8 cellular contexts compared by ENCODE assay signal in the genomic region with DNA sequence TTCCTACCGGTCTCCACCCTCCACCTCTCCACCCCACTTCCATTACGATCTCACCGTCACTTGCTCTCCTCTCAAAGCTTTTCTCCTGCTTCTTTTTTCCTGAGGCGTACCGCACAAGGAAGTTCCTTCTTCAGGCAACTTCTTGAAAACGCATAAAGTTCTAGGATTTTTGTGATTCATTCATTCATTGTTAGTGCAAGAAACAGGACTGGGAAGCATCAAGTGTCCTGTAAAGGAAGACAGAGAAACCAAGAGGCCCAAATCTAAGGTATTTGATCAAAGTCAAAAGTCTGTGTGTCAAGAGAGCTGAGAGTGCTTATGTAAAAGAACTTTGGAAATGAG. TPM values are rescaled to one million over a fixed set of nuclear protein-coding genes. Genes with fewer than 3 reads are reported as not detected.
A peak's percentile ranks its signal among the peaks of the same experiment; 100 is the strongest.
DNase-seq lines count a peak whose midpoint lies in the region; ATAC-seq, FAIRE-seq and TF ChIP-seq lines count a peak whose summit lies in the region.

No MANE protein-coding gene starts in this region.

- no peak for FAIRE-seq in H1 (lab: Jason Lieb, UNC)
- no peak for FAIRE-seq in D721Med (lab: Jason Lieb, UNC)

- no peaks in the 10 kb centered on the region for H3K9me2 ChIP-seq in GM23248 (ENCODE audit: insufficient read depth)

- H3K4me2 ChIP-seq in GM23248 (ENCODE audit: unreplicated experiment) = peak overlapping the region; percentile 8
- H3K4me2 ChIP-seq in H1 (ENCODE audit: insufficient read depth in 1 of 2, low read depth in 2 of 2, low read length in 2 of 2) = peak overlapping the region; percentile 86 to 93
- H3K4me2 ChIP-seq in neuronal stem cell (ENCODE audit: insufficient read depth, low read length, poor library complexity, severe bottlenecking) = peak overlapping the region; percentile 85

- H2BK120ac ChIP-seq in H1 (replicated peaks; ENCODE audit: low read depth, low read length) = no peak overlapping the region
- H2BK120ac ChIP-seq in neuronal stem cell (ENCODE audit: low read depth, low read length) = no peak overlapping the region

- CTCF ChIA-PET in RWPE1 (lab: Yijun Ruan, JAX) (interaction anchor here (0.6 to 1.5 kb wide), 3 partner anchors 11 to 32 kb away, joined by 3 to 7 read pairs (median 3); no protein-coding TSS in a partner anchor), H1 (lab: Charles Lee; ENCODE audit: partially characterized antibody) (interaction anchor here (0.7 to 4.9 kb wide), 18 partner anchors 11 to 454 kb away, joined by 3 to 34 read pairs (median 6); no protein-coding TSS in a partner anchor)

- H3K9me3 ChIP-seq in GM23248 (ENCODE audit: low read depth) = no peaks in the 10 kb centered on the region
- H3K9me3 ChIP-seq in H1 (ENCODE audit: insufficient read depth in 2 of 2, low read depth in 1 of 2, low read length in 1 of 2) = no peaks in the 10 kb centered on the region
- H3K9me3 ChIP-seq in neuronal stem cell (replicated peaks in 1 of 2; ENCODE audit: control insufficient read depth in 2 of 2, insufficient read depth in 1 of 2, low read depth in 1 of 2, low read length in 2 of 2) = no peaks in the 10 kb centered on the region
- H3K9me3 ChIP-seq in right atrium auricular region = no peaks in the 10 kb centered on the region

- no peak overlapping the region for H3K4ac ChIP-seq in H1 (replicated peaks; ENCODE audit: insufficient read length, low read depth, low read length)
- no peak overlapping the region for H3K4ac ChIP-seq in neuronal stem cell (ENCODE audit: low read length)

- in situ Hi-C loops in GM23248 (cut with MboI) = no loop called here

- peak overlapping the region; percentile 82 for H2BK20ac ChIP-seq in H1 (ENCODE audit: low read length)

- peaks cover 20% of the 10 kb centered on the region for H3F3A ChIP-seq in GM23248 (ENCODE audit: insufficient read depth)

- ATAC-seq in GM21528 (IDR thresholded peaks at IDR 0.05; ENCODE audit: low FRiP score, unreplicated experiment) (no peak), GM18505 (IDR thresholded peaks at IDR 0.05; ENCODE audit: unreplicated experiment) (no peak)

- H3K27ac ChIP-seq in GM23248 = peak overlapping the region; percentile 62
- peak overlapping the region; percentile 99 for H3K27ac ChIP-seq in RWPE1
- H3K27ac ChIP-seq in H1 (ENCODE audit: low read depth, low read length) = no peak overlapping the region
- H3K27ac ChIP-seq in neuronal stem cell (replicated peaks; ENCODE audit: low read length) = no peak overlapping the region
- H3K27ac ChIP-seq in right atrium auricular region = no peak overlapping the region

- H2BK12ac ChIP-seq in H1 (ENCODE audit: low read depth, low read length) = peak overlapping the region; percentile 91
- no peak overlapping the region for H2BK12ac ChIP-seq in neuronal stem cell (ENCODE audit: low read length)

- POLR2A ChIA-PET in RWPE1 (lab: Yijun Ruan, JAX; ENCODE audit: low non-redundant PET) (interaction anchor here (0.7 to 2.9 kb wide), 2 partner anchors 9 to 19 kb away, joined by 3 to 11 read pairs; no protein-coding TSS in a partner anchor), H1 (lab: Charles Lee; ENCODE audit: partially characterized antibody) (interaction anchor here (0.7 to 12.4 kb wide), 9 partner anchors 9 to 244 kb away, joined by 4 to 155 read pairs (median 20); no protein-coding TSS in a partner anchor)

- TF ChIP-seq POLR2A in H1 (IDR thresholded peaks at IDR 0.05; ENCODE audit: control extremely low read depth in 1 of 2, low read depth in 2 of 2, low read length in 2 of 2) = no peak
- no peak for TF ChIP-seq POLR2A in GM18505 (IDR thresholded peaks at IDR 0.05; ENCODE audit: borderline replicate concordance, extremely low read depth, insufficient read depth, insufficient read length)

- no peaks in the 10 kb centered on the region for H3K36me3 ChIP-seq in GM23248 (ENCODE audit: low read depth)
- H3K36me3 ChIP-seq in H1 (ENCODE audit: control insufficient read depth in 2 of 4, insufficient read depth in 4 of 4, low read length in 3 of 4) = peaks cover 0 to 24% (median 5%) of the 10 kb centered on the region in 4 experiments; a peak in 4 of 8 replicates
- peaks cover 8 to 9% of the 10 kb centered on the region in 2 donors for H3K36me3 ChIP-seq in neuronal stem cell (replicated peaks in 1 of 2; ENCODE audit: control insufficient read depth in 2 of 2, insufficient read depth in 2 of 2, low read length in 2 of 2)
- H3K36me3 ChIP-seq in right atrium auricular region = no peaks in the 10 kb centered on the region

- H3K14ac ChIP-seq in H1 (ENCODE audit: insufficient read length) (no peak overlapping the region), neuronal stem cell (ENCODE audit: low read length) (no peak overlapping the region)

- H3K4me1 ChIP-seq in GM23248 (ENCODE audit: insufficient read depth) (peaks cover 32% of the 10 kb centered on the region), H1 (replicated peaks in 1 of 4; ENCODE audit: control insufficient read depth in 3 of 4, insufficient read depth in 4 of 4, low read length in 3 of 4) (peaks cover 14 to 28% (median 25%) of the 10 kb centered on the region in 4 experiments), neuronal stem cell (ENCODE audit: control insufficient read depth in 2 of 2, insufficient read depth in 1 of 2, low read depth in 1 of 2, low read length in 2 of 2) (peaks cover 14 to 22% of the 10 kb centered on the region in 2 donors), right atrium auricular region (peaks cover 0 to 26% of the 10 kb centered on the region in 2 donors)

- no peaks in the 10 kb centered on the region for H3K27me3 ChIP-seq in GM23248 (replicated peaks; ENCODE audit: insufficient read depth)
- H3K27me3 ChIP-seq in H1 (replicated peaks in 1 of 4; ENCODE audit: control insufficient read depth in 3 of 4, extremely low read depth in 1 of 4, insufficient read depth in 3 of 4, low read length in 3 of 4) = peaks cover 0 to 6% (median 4%) of the 10 kb centered on the region in 4 experiments; a peak in 4 of 7 replicates
- peaks cover 0 to 19% (median 6%) of the 10 kb centered on the region in 3 experiments for H3K27me3 ChIP-seq in neuronal stem cell (ENCODE audit: control insufficient read depth in 3 of 3, insufficient read depth in 3 of 3, low read depth in 1 of 3, low read length in 3 of 3)
- H3K27me3 ChIP-seq in right atrium auricular region = no peaks in the 10 kb centered on the region

- no peak for DNase-seq in GM23248
- DNase-seq in RWPE1 (ENCODE audit: low spot score) = no peak
- DNase-seq in H1 (ENCODE audit: low read depth in 1 of 2, low spot score in 2 of 2) = no peak
- DNase-seq in neuronal stem cell (ENCODE audit: low spot score) = no peak
- DNase-seq in right atrium auricular region (ENCODE audit: low spot score) = no peak
- no peak for DNase-seq in D721Med (ENCODE audit: insufficient read length, low spot score)

- no peak overlapping the region for H4K8ac ChIP-seq in H1 (ENCODE audit: extremely low read depth, insufficient read depth, low read length)
- no peak overlapping the region for H4K8ac ChIP-seq in neuronal stem cell (ENCODE audit: low read depth, low read length)

- H3K23me2 ChIP-seq in H1 (ENCODE audit: low read depth, low read length) = peaks cover 18% of the 10 kb centered on the region

- H3K79me1 ChIP-seq in H1 (ENCODE audit: low read depth, low read length) = peaks cover 4% of the 10 kb centered on the region
- H3K79me1 ChIP-seq in neuronal stem cell (ENCODE audit: low read depth, low read length) = peaks cover 7% of the 10 kb centered on the region

- H4K20me1 ChIP-seq in GM23248 (ENCODE audit: insufficient read depth) (no peaks in the 10 kb centered on the region), H1 (replicated peaks in 1 of 2; ENCODE audit: control insufficient read depth in 1 of 2, insufficient read depth in 2 of 2, low read length in 2 of 2) (peaks cover 0 to 7% of the 10 kb centered on the region in 2 experiments)

- H3K79me2 ChIP-seq in GM23248 (ENCODE audit: insufficient read depth) = peaks cover 26% of the 10 kb centered on the region
- peaks cover 13 to 35% of the 10 kb centered on the region in 2 experiments for H3K79me2 ChIP-seq in H1 (ENCODE audit: control insufficient read depth in 1 of 2, insufficient read depth in 2 of 2, low read length in 2 of 2)

- H2BK15ac ChIP-seq in H1 (ENCODE audit: low read length) (peak overlapping the region; percentile 83; the same call in 1 of the 2 replicates), neuronal stem cell (ENCODE audit: low read length) (no peak overlapping the region)

- TF ChIP-seq EP300 in H1 (IDR thresholded peaks at IDR 0.05; ENCODE audit: borderline replicate concordance in 1 of 2, low read depth in 2 of 2, low read length in 2 of 2) = no peak

- no peak overlapping the region for H3K56ac ChIP-seq in H1 (replicated peaks; ENCODE audit: insufficient read length, low read depth, low read length)

- H3K18ac ChIP-seq in H1 (ENCODE audit: extremely low read depth, low read length) (peak overlapping the region; percentile 93; the same call in 1 of the 2 replicates), neuronal stem cell (ENCODE audit: low read length) (no peak overlapping the region)

- 84 to 90% methylated on average over 6 of the region's 6 CpGs for WGBS in GM23248 (ENCODE audit: low coverage in 1 of 2, low lambda C conversion rate in 2 of 2, missing lambda C conversion rate in 2 of 2), 2 experiments
- 30% methylated on average over 6 of the region's 6 CpGs; no CpG with 5 or more reads in 1 of the 2 experiments for WGBS in H1 (ENCODE audit: extremely low coverage in 1 of 2, insufficient coverage in 1 of 2, insufficient read length in 1 of 2, insufficient replicate concordance in 2 of 2, low coverage in 1 of 2, low lambda C conversion rate in 2 of 2, missing lambda C conversion rate in 1 of 2), 2 experiments
- no CpG with 5 or more reads among the region's 6 CpGs for WGBS in neuronal stem cell (ENCODE audit: extremely low coverage in 2 of 2, insufficient read length in 2 of 2, insufficient replicate concordance in 1 of 2), 2 donors

- TF ChIP-seq RAD21 in H1 (IDR thresholded peaks at IDR 0.05 in 1 of 2, conservative IDR thresholded peaks at IDR 0.05 in 1 of 2; ENCODE audit: low read depth in 2 of 2, low read length in 2 of 2) = no peak

- H4K5ac ChIP-seq in H1 (ENCODE audit: insufficient read length, low read depth, low read length) = no peak overlapping the region

- H2AK5ac ChIP-seq in H1 (ENCODE audit: low read depth, low read length) (peak overlapping the region; percentile 78; the same call in 1 of the 2 replicates), neuronal stem cell (ENCODE audit: low read depth, low read length) (no peak overlapping the region)

- H2BK5ac ChIP-seq in H1 (ENCODE audit: low read depth, low read length) (peak overlapping the region; percentile 81; the same call in 1 of the 2 replicates), neuronal stem cell (ENCODE audit: low read length) (no peak overlapping the region)

- H3K4me3 ChIP-seq in GM23248 (peak overlapping the region; percentile 99; the same call in 1 of the 2 replicates), H1 (ENCODE audit: extremely low read depth in 1 of 4, insufficient read depth in 2 of 4, low read depth in 3 of 4, low read length in 4 of 4) (peak overlapping the region; percentile 38 to 89 (median 78); a peak in 7 of 8 replicates), neuronal stem cell (ENCODE audit: low read length in 2 of 2) (peak overlapping the region; percentile 43 to 84), right atrium auricular region (no peak overlapping the region)

- H3K9ac ChIP-seq in GM23248 (peak overlapping the region; percentile 30; the same call in 1 of the 2 replicates), H1 (replicated peaks in 1 of 4; ENCODE audit: extremely low read depth in 1 of 4, low read depth in 3 of 4, low read length in 3 of 4) (peak overlapping the region in 1 of 4 experiments; percentile 44; a peak in 1 of 7 replicates), neuronal stem cell (ENCODE audit: low read depth, low read length, poor library complexity) (no peak overlapping the region)

- H2AFZ ChIP-seq in GM23248 = no peak overlapping the region; the same call in 1 of the 2 replicates
- H2AFZ ChIP-seq in H1 (ENCODE audit: low read length) = no peak overlapping the region
- peak overlapping the region; percentile 93 for H2AFZ ChIP-seq in neuronal stem cell (ENCODE audit: low read length)

- no peak overlapping the region for H3K23ac ChIP-seq in H1 (ENCODE audit: insufficient read length)
- H3K23ac ChIP-seq in neuronal stem cell (ENCODE audit: low read depth, low read length, poor library complexity) = no peak overlapping the region

- peak overlapping the region; percentile 50 for H4K91ac ChIP-seq in H1 (replicated peaks; ENCODE audit: insufficient read length, low read length)
- no peak overlapping the region for H4K91ac ChIP-seq in neuronal stem cell (ENCODE audit: low read depth, low read length, poor library complexity)

- TF ChIP-seq CTCF in RWPE1 (conservative IDR thresholded peaks at IDR 0.05; ENCODE audit: low read depth) (no peak), H1 (IDR thresholded peaks at IDR 0.05; ENCODE audit: control extremely low read depth in 1 of 3, insufficient read depth in 1 of 3, low read depth in 1 of 3, low read length in 3 of 3) (no peak), right atrium auricular region (IDR thresholded peaks at IDR 0.05) (no peak), D721Med (IDR thresholded peaks at IDR 0.05; ENCODE audit: insufficient read depth, missing control alignments) (no peak)

RNA-seq across cellular contexts. Expression of gene RCC2, which starts 1.3 kb away (rescaled TPM):
- 34.4 and 38.3 TPM in 2 replicates for total RNA-seq in GM23248 (2014; rRNA removed; shearing (Covaris generic))
- polyA plus RNA-seq in GM23248 (2016; fragmentation: Nextera tagmentation; extraction: Ambion mirVana) (10.9 and 11.3 TPM in 2 replicates), H1 (2011; rRNA removed) (229 and 389 TPM in 2 replicates)
- 454 and 455 TPM in 2 replicates for total RNA-seq in H1 (2021; fragmentation: NEBNext Ultra II Directional; extraction: Animal tissue kit (Norgen Biotek cat#: 25700))
- polyA plus RNA-seq in H1 (2011; cell fraction: cytosol; rRNA removed) = 208 TPM
- polyA plus RNA-seq in H1 (2011; cell fraction: nucleus; rRNA removed) = 390 TPM
- 308 to 381 TPM (median 333 TPM) in 4 replicates for polyA plus RNA-seq in H1 (2012, experiment 1 of 2)
- polyA plus RNA-seq in H1 (2012, experiment 2 of 2) = 197 TPM
- 230 TPM for polyA plus RNA-seq in H1 (2013, experiment 1 of 2)
- polyA plus RNA-seq in H1 (2013, experiment 2 of 2) = 221 TPM
- polyA minus RNA-seq in H1 (2011; rRNA and poly(A)+ RNA removed) = 172 and 251 TPM in 2 replicates
- 193 TPM for polyA minus RNA-seq in H1 (2011; cell fraction: cytosol; rRNA and poly(A)+ RNA removed)
- 82.4 TPM for polyA minus RNA-seq in H1 (2011; cell fraction: nucleus; rRNA and poly(A)+ RNA removed)
- polyA plus RNA-seq in neuronal stem cell (2013, experiment 1 of 2) = 122 TPM
- 124 TPM for polyA plus RNA-seq in neuronal stem cell (2013, experiment 2 of 2)
- 10 to 100 TPM in 1 of 2 donors, 1 to 10 TPM in 1; 9.1 to 11.2 TPM for total RNA-seq in right atrium auricular region

Comparison
In these comparisons a context has a peak if more than half of its experiments do, and no peak if none do; other contexts are left out.
1. H3K27ac ChIP-seq: peak in GM23248 (single experiment) and RWPE1 (single experiment); none in H1 (single experiment), neuronal stem cell (single experiment) and right atrium auricular region (0 of 2).
2. H3K4me2 ChIP-seq: peak in every context shown above with its lines; median percentile 90 in H1; 85 in neuronal stem cell; 8 in GM23248.
3. H3K4me3 ChIP-seq: peak in GM23248 (single experiment), H1 (4 of 4) and neuronal stem cell (2 of 2); none in right atrium auricular region (0 of 2).
4. RNA of gene RCC2, which starts 1.3 kb away (total RNA-seq): 454 to 455 TPM in H1; 34.4 to 38.3 TPM in GM23248 and 9.1 to 11.2 TPM in right atrium auricular region; every median in the first group is over 10 times any median in the second.